In genomic region chr2:48112911-48113687, GRCh38 we compare ENCODE assay signal across 1 cellular context.
TF ChIP-seq lines count a peak whose summit lies in the region.

No MANE protein-coding gene starts in this region.

TF ChIP-seq in HepG2, 621 proteins besides CTCF, POLR2A, EP300 and RAD21 (continued from another document and continues in another):
- TF ChIP-seq ZNF646 (CRISPR knock-in tag; IDR thresholded peaks at IDR 0.05), result no peak
- no peak for TF ChIP-seq MAFF (IDR thresholded peaks at IDR 0.05; ENCODE audit: low read depth, low read length)
- no peak for TF ChIP-seq BRF2 (CRISPR knock-in tag; IDR thresholded peaks at IDR 0.05)
- no peak for TF ChIP-seq FOXA1 (IDR thresholded peaks at IDR 0.05)
- no peak for TF ChIP-seq FOXA1 (CRISPR knock-in tag; IDR thresholded peaks at IDR 0.05)
- no peak for TF ChIP-seq ZFP90 (CRISPR knock-in tag; IDR thresholded peaks at IDR 0.05; ENCODE audit: borderline replicate concordance)
- TF ChIP-seq KLF13 (CRISPR knock-in tag; IDR thresholded peaks at IDR 0.05), result no peak
- no peak for TF ChIP-seq E2F1 (CRISPR knock-in tag; IDR thresholded peaks at IDR 0.05)
- no peak for TF ChIP-seq PHF20 (CRISPR knock-in tag; IDR thresholded peaks at IDR 0.05)
- TF ChIP-seq FOXK1 (CRISPR knock-in tag; IDR thresholded peaks at IDR 0.05; ENCODE audit: borderline replicate concordance, low read depth), result 0 out of 2 replicates have a peak, but pooled peaks have one; percentile 15
- TF ChIP-seq ZNF775 (CRISPR knock-in tag; IDR thresholded peaks at IDR 0.05; ENCODE audit: borderline replicate concordance), result no peak
- TF ChIP-seq ZNF878 (CRISPR knock-in tag; IDR thresholded peaks at IDR 0.05), result no peak
- TF ChIP-seq ZNF609 (CRISPR knock-in tag; IDR thresholded peaks at IDR 0.05; ENCODE audit: borderline replicate concordance), result no peak
- TF ChIP-seq GPBP1L1 (CRISPR knock-in tag; IDR thresholded peaks at IDR 0.05), result no peak
- no peak for TF ChIP-seq SP2 (CRISPR knock-in tag; IDR thresholded peaks at IDR 0.05)
- no peak for TF ChIP-seq ZNF20 (CRISPR knock-in tag; IDR thresholded peaks at IDR 0.05)
- TF ChIP-seq DDIT3 (CRISPR knock-in tag; IDR thresholded peaks at IDR 0.05), result no peak
- TF ChIP-seq TP53 (CRISPR knock-in tag; conservative IDR thresholded peaks at IDR 0.05), result no peak
- TF ChIP-seq TSC22D2 (CRISPR knock-in tag; IDR thresholded peaks at IDR 0.05; ENCODE audit: borderline replicate concordance), result no peak
- TF ChIP-seq ZNF7 (CRISPR knock-in tag; IDR thresholded peaks at IDR 0.05), result no peak
- no peak for TF ChIP-seq MIER3 (CRISPR knock-in tag; IDR thresholded peaks at IDR 0.05; ENCODE audit: borderline replicate concordance)
- no peak for TF ChIP-seq FOXK2 (IDR thresholded peaks at IDR 0.05)
- TF ChIP-seq NR2F2 (IDR thresholded peaks at IDR 0.05; ENCODE audit: borderline replicate concordance, low read depth), result no peak
- TF ChIP-seq RAD51 (IDR thresholded peaks at IDR 0.05; ENCODE audit: borderline replicate concordance), result no peak
- TF ChIP-seq ZBTB2 (CRISPR knock-in tag; IDR thresholded peaks at IDR 0.05; ENCODE audit: low read depth), result no peak
- no peak for TF ChIP-seq MEIS2 (CRISPR knock-in tag; IDR thresholded peaks at IDR 0.05)
- no peak for TF ChIP-seq ZNF136 (CRISPR knock-in tag; IDR thresholded peaks at IDR 0.05; ENCODE audit: low read depth)
- TF ChIP-seq GTF2F1 (IDR thresholded peaks at IDR 0.05; ENCODE audit: low read length), result no peak
- TF ChIP-seq HDAC2 (CRISPR knock-in tag; IDR thresholded peaks at IDR 0.05), result peak; percentile 64; the same call in 1 of the 2 replicates
- TF ChIP-seq LRRFIP1 (CRISPR knock-in tag; conservative IDR thresholded peaks at IDR 0.05), result no peak
- no peak for TF ChIP-seq ZSCAN29 (CRISPR knock-in tag; conservative IDR thresholded peaks at IDR 0.05)
- no peak for TF ChIP-seq ZNF205 (CRISPR knock-in tag; IDR thresholded peaks at IDR 0.05)
- TF ChIP-seq ZBTB39 (CRISPR knock-in tag; IDR thresholded peaks at IDR 0.05), result no peak
- TF ChIP-seq ZNF569 (CRISPR knock-in tag; IDR thresholded peaks at IDR 0.05; ENCODE audit: borderline replicate concordance), result no peak
